In the genomic region with DNA sequence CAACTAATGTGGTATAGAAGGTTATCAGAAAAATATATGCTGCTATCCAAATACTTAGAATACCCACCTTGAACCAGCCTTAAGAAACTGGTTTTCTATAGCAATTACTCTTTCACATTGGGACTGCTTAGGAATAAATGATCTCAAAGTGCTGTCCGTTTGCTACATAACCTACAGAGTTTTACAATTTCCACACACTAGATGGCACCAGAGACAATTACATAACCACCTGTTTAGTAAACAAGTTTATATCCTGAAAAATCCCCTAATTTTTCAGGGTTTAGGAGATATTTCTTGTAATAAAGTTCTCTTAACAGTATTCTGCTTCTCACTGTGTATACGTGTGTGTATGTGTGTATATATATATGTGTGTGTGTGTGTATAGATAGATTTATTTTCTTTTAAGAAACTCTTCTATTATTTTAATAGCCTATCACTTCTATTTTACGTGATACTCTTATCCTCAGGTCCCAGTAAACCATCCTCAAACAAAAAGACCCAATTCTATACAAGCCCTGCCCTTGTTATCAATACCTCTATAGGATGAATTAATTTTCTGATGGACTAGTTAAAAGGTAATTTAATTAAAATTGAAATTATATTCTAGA, we compare ENCODE assay signal across 9 cellular contexts. TPM values are rescaled to one million over a fixed set of nuclear protein-coding genes. Genes with fewer than 3 reads are reported as not detected.
DNase-seq lines count a peak whose midpoint lies in the region; ATAC-seq and TF ChIP-seq lines count a peak whose summit lies in the region.
"Had no signal": no experiment of that assay in that cellular context is flagged by ENCODE, and none has a peak within 500 bp of the region (broad histone marks: within the 10 kb centered on the region; RNA-seq: fewer than 3 reads in every experiment).

No MANE protein-coding gene starts in this region.

- DNase-seq in left ventricle myocardium inferior: no peak
- no peak for DNase-seq in cardiac septum (ENCODE audit: low spot score)
- peak; percentile 1 for DNase-seq in astrocyte of the spinal cord (ENCODE audit: low read depth, low spot score)
- peak; percentile 62 for DNase-seq in midbrain (lab: John Stamatoyannopoulos, UW)
- no peak for DNase-seq in spleen
- DNase-seq in stimulated activated naive CD4-positive, alpha-beta T cell treated with Interleukin-2 at 50 U/mL for 16 hours (lab: John Stamatoyannopoulos, UW): no peak

- H3K27ac ChIP-seq in left ventricle myocardium inferior (replicated peaks) (no peak overlapping the region), spleen (no peak overlapping the region)

- H3K4me3 ChIP-seq in left ventricle myocardium inferior (no peak overlapping the region), Loucy (ENCODE audit: low read length, poor library complexity, severe bottlenecking) (no peak overlapping the region), astrocyte of the spinal cord (ENCODE audit: low read depth, low read length) (no peak overlapping the region), spleen (no peak overlapping the region)

- TF ChIP-seq CTCF in left ventricle myocardium inferior (IDR thresholded peaks at IDR 0.05; ENCODE audit: borderline replicate concordance) (peak; percentile 48), Loucy (conservative IDR thresholded peaks at IDR 0.05; ENCODE audit: low read length) (peak; percentile 75), astrocyte of the spinal cord (IDR thresholded peaks at IDR 0.05; ENCODE audit: low read depth, low read length) (peak; percentile 12), spleen (IDR thresholded peaks at IDR 0.05 in 8 of 11, conservative IDR thresholded peaks at IDR 0.05 in 3 of 11) (peak in 3 of 11 experiments; percentile 14 to 20 (median 18))

- no peak for TF ChIP-seq POLR2A in spleen (IDR thresholded peaks at IDR 0.05)

- H2AFZ ChIP-seq in Loucy (ENCODE audit: low read length): no peak overlapping the region

- no peak overlapping the region for H3K9ac ChIP-seq in Loucy (ENCODE audit: low read depth, low read length, poor library complexity, severe bottlenecking)

- H3K9me2 ChIP-seq in Loucy (replicated peaks; ENCODE audit: low read depth, low read length): no peaks in the 10 kb centered on the region

- no peak overlapping the region for H3K4me2 ChIP-seq in Loucy (ENCODE audit: low read depth, low read length, poor library complexity, severe bottlenecking)

- no peaks in the 10 kb centered on the region for H3K9me3 ChIP-seq in left ventricle myocardium inferior (replicated peaks)
- H3K9me3 ChIP-seq in Loucy (ENCODE audit: insufficient read depth, low read depth, low read length): no peaks in the 10 kb centered on the region
- H3K9me3 ChIP-seq in spleen: no peaks in the 10 kb centered on the region

- no peaks in the 10 kb centered on the region for H3K79me2 ChIP-seq in Loucy (ENCODE audit: insufficient read depth, low read length)

- intact Hi-C loops in left ventricle myocardium inferior (cut with micrococcal nuclease): no loop called here
- intact Hi-C loops in cardiac septum (cut with DNase I): no loop called here
- intact Hi-C loops in spleen (cut with DNase I; ENCODE audit: low total_unique reads): no loop called here

- in situ Hi-C loops in astrocyte of the spinal cord (cut with HindIII; ENCODE audit: low sequenced_read_pairs): no loop called here

- H3K36me3 ChIP-seq in left ventricle myocardium inferior (no peaks in the 10 kb centered on the region), Loucy (ENCODE audit: insufficient read depth, low read length) (no peaks in the 10 kb centered on the region), spleen (no peaks in the 10 kb centered on the region)

- H3F3A ChIP-seq in Loucy (ENCODE audit: low read depth): no peaks in the 10 kb centered on the region

- 1 to 25% (median 5%) methylated on average over 3 of the region's 3 CpGs for WGBS in spleen, 5 donors

- no peak for ATAC-seq in HG03571 (IDR thresholded peaks at IDR 0.05; ENCODE audit: unreplicated experiment)

- H3K27me3 ChIP-seq in left ventricle myocardium inferior (ENCODE audit: low read depth): peaks cover 8% of the 10 kb centered on the region
- no peaks in the 10 kb centered on the region for H3K27me3 ChIP-seq in Loucy (ENCODE audit: insufficient read depth, low read length, poor library complexity, severe bottlenecking)
- H3K27me3 ChIP-seq in spleen (replicated peaks in 1 of 7): no peaks in the 10 kb centered on the region

- H4K20me1 ChIP-seq in Loucy (ENCODE audit: insufficient read depth, low read length, poor library complexity, severe bottlenecking): no peaks in the 10 kb centered on the region

- H3K4me1 ChIP-seq in left ventricle myocardium inferior (no peaks in the 10 kb centered on the region), Loucy (ENCODE audit: insufficient read depth, low read length, poor library complexity, severe bottlenecking) (no peaks in the 10 kb centered on the region), spleen (no peaks in the 10 kb centered on the region)

RNA-seq across cellular contexts. Expression of a gene that starts 6.7 kb away (rescaled TPM):
- not detected for total RNA-seq in left ventricle myocardium inferior
- not detected for total RNA-seq in cardiac septum
- total RNA-seq in spleen: not detected
- not detected for polyA plus RNA-seq in spleen
- polyA plus RNA-seq: adipose tissue had no signal

RNA-seq across cellular contexts. Expression of a gene that starts 26.9 kb away (rescaled TPM):
- total RNA-seq in left ventricle myocardium inferior: not detected
- not detected for total RNA-seq in cardiac septum
- total RNA-seq in spleen: not detected
- polyA plus RNA-seq in spleen: not detected
- polyA plus RNA-seq: adipose tissue had no signal

RNA-seq across cellular contexts. Expression of a gene that starts 28.5 kb away (rescaled TPM):
- not detected for total RNA-seq in left ventricle myocardium inferior
- total RNA-seq in cardiac septum: not detected
- not detected for total RNA-seq in spleen
- polyA plus RNA-seq in spleen: not detected
- polyA plus RNA-seq: adipose tissue had no signal

RNA-seq across cellular contexts. Expression of a gene that starts 51.5 kb away (rescaled TPM):
- total RNA-seq in left ventricle myocardium inferior (not detected), cardiac septum (not detected), spleen (not detected)
- not detected for polyA plus RNA-seq in spleen
- polyA plus RNA-seq: adipose tissue had no signal

RNA-seq across cellular contexts. Expression of a gene that starts 59.8 kb away (rescaled TPM):
- total RNA-seq in left ventricle myocardium inferior: not detected
- not detected for total RNA-seq in cardiac septum
- not detected for total RNA-seq in spleen
- not detected for polyA plus RNA-seq in spleen
- polyA plus RNA-seq: adipose tissue had no signal

Comparison
In these comparisons a context has a peak if more than half of its experiments do, and no peak if none do; other contexts are left out.
1. DNase-seq: peak in astrocyte of the spinal cord (single experiment) and midbrain (single experiment); none in left ventricle myocardium inferior (single experiment), cardiac septum (single experiment), spleen (single experiment) and stimulated activated naive CD4-positive, alpha-beta T cell treated with Interleukin-2 at 50 U/mL for 16 hours (single experiment).